In the genomic region with DNA sequence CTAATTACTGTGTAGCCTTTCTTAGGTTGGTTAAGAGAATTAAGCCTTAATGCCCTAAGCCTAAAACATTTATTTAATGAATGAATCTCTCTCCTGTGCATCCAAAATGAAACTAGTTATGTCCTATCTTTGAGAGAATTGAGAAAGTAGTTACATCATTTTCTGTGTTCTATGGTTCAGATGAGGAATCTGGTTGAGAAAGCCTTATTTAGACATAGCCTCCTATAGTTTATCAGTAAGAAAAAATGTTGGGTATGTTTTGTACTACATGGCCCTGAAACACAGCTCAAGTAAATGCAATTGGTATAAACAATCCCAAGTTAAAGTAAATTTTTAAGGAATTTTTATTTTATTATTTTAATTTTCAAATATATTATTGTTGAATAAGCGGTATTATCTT, we compare ENCODE assay signal across 21 cellular contexts. TPM values are rescaled to one million over a fixed set of nuclear protein-coding genes. Genes with fewer than 3 reads are reported as not detected.
DNase-seq lines count a peak whose midpoint lies in the region; ATAC-seq and TF ChIP-seq lines count a peak whose summit lies in the region.
"Had no signal": no experiment of that assay in that cellular context is flagged by ENCODE, and none has a peak within 500 bp of the region (broad histone marks: within the 10 kb centered on the region; RNA-seq: fewer than 3 reads in every experiment).

No MANE protein-coding gene starts in this region.

- no peaks in the 10 kb centered on the region for H3K4me1 ChIP-seq in GM23248 (ENCODE audit: insufficient read depth)
- peaks cover 10% of the 10 kb centered on the region for H3K4me1 ChIP-seq in smooth muscle cell (ENCODE audit: low read depth)
- H3K4me1 ChIP-seq: SJCRH30 had no signal

- DNase-seq in GM23248 (peak; percentile 34), amniotic epithelial cell (ENCODE audit: low read depth) (peak; percentile 86), fibroblast of peridontal ligament (ENCODE audit: extremely low read depth) (peak; percentile 46), smooth muscle cell (lab: John Stamatoyannopoulos, UW; ENCODE audit: unreplicated experiment) (no peak), coronary artery (ENCODE audit: low spot score) (no peak), NCI-H2081 treated with DMSO at 0.1 percent for 48 hours (lab: John Stamatoyannopoulos, UW) (no peak)
- DNase-seq: AML-193; C1 segment of cervical spinal cord; Calu3; CD8-positive, alpha-beta memory T cell; GDM1; HFFc6; NCI-H1092; NCI-H1436; NCI-H1930; NCI-H446 treated with DMSO at 0.1 percent for 48 hours; NCI-H526 treated with DMSO at 0.1 percent for 48 hours; OCI-M1; SJCRH30 had no signal

- H3K79me2 ChIP-seq in GM23248 (ENCODE audit: insufficient read depth): no peaks in the 10 kb centered on the region
- H3K79me2 ChIP-seq in smooth muscle cell (ENCODE audit: low read depth): no peaks in the 10 kb centered on the region

- no peak overlapping the region for H2AFZ ChIP-seq in GM23248
- H2AFZ ChIP-seq in smooth muscle cell (ENCODE audit: low read depth): peak overlapping the region; percentile 71

- no peaks in the 10 kb centered on the region for H3K9me3 ChIP-seq in GM23248 (ENCODE audit: low read depth)
- no peaks in the 10 kb centered on the region for H3K9me3 ChIP-seq in smooth muscle cell (replicated peaks; ENCODE audit: low read depth)
- H3K9me3 ChIP-seq: SJCRH30 had no signal

- no peaks in the 10 kb centered on the region for H3K36me3 ChIP-seq in GM23248 (ENCODE audit: low read depth)
- no peaks in the 10 kb centered on the region for H3K36me3 ChIP-seq in smooth muscle cell (ENCODE audit: low read depth)
- H3K36me3 ChIP-seq: SJCRH30 had no signal

- H4K20me1 ChIP-seq in GM23248 (ENCODE audit: insufficient read depth) (no peaks in the 10 kb centered on the region), smooth muscle cell (ENCODE audit: low read depth) (no peaks in the 10 kb centered on the region)

- no peak for ATAC-seq in HG03520 (IDR thresholded peaks at IDR 0.05; ENCODE audit: unreplicated experiment)
- ATAC-seq: K562 had no signal

- in situ Hi-C loops in GM23248 (cut with MboI): no loop called here

- H3K4me3 ChIP-seq in GM23248 (no peak overlapping the region), smooth muscle cell (peak overlapping the region; percentile 27), coronary artery (no peak overlapping the region)
- H3K4me3 ChIP-seq: K562, SJCRH30 had no signal

- 97 to 100% methylated on average over 1 of the region's 1 CpG for WGBS in GM23248 (ENCODE audit: low coverage in 1 of 2, low lambda C conversion rate in 2 of 2, missing lambda C conversion rate in 2 of 2), 2 experiments
- 100% methylated on average over 1 of the region's 1 CpG for WGBS in smooth muscle cell (ENCODE audit: low lambda C conversion rate)

- H3K4me2 ChIP-seq in GM23248 (ENCODE audit: unreplicated experiment) (no peak overlapping the region), smooth muscle cell (peak overlapping the region; percentile 82)

- no peaks in the 10 kb centered on the region for H3K9me2 ChIP-seq in GM23248 (ENCODE audit: insufficient read depth)

- H3F3A ChIP-seq in GM23248 (ENCODE audit: insufficient read depth) (no peaks in the 10 kb centered on the region), smooth muscle cell (ENCODE audit: low read depth) (no peaks in the 10 kb centered on the region)

- TF ChIP-seq CTCF in smooth muscle cell (IDR thresholded peaks at IDR 0.05; ENCODE audit: borderline replicate concordance, insufficient read depth, poor library complexity, severe bottlenecking): no peak
- no peak for TF ChIP-seq CTCF in coronary artery (IDR thresholded peaks at IDR 0.05)

- H3K27ac ChIP-seq in GM23248 (no peak overlapping the region), smooth muscle cell (ENCODE audit: low read depth) (peak overlapping the region; percentile 40), coronary artery (no peak overlapping the region)
- H3K27ac ChIP-seq: SJCRH30 had no signal

- H3K27me3 ChIP-seq in GM23248 (replicated peaks; ENCODE audit: insufficient read depth): no peaks in the 10 kb centered on the region
- peaks cover 31% of the 10 kb centered on the region for H3K27me3 ChIP-seq in smooth muscle cell (ENCODE audit: low read depth)
- H3K27me3 ChIP-seq: SJCRH30 had no signal

- H3K9ac ChIP-seq in GM23248 (no peak overlapping the region), smooth muscle cell (ENCODE audit: low read depth) (no peak overlapping the region)

RNA-seq across cellular contexts. Expression of a gene that starts 25.9 kb away (rescaled TPM):
- 4.1 and 4.8 TPM in 2 replicates for total RNA-seq in GM23248 (2014; rRNA removed; shearing (Covaris generic))
- polyA plus RNA-seq in GM23248 (2016; fragmentation: Nextera tagmentation; extraction: Ambion mirVana): 11.1 and 11.8 TPM in 2 replicates
- total RNA-seq in smooth muscle cell: 11.1 and 24.0 TPM in 2 replicates
- polyA plus RNA-seq in smooth muscle cell: 70.8 and 72.0 TPM in 2 replicates
- total RNA-seq: SJCRH30 had no signal

RNA-seq across cellular contexts. Expression of a gene that starts 35.0 kb away (rescaled TPM):
- 0.11 and 2.8 TPM in 2 replicates for total RNA-seq in GM23248 (2014; rRNA removed; shearing (Covaris generic))
- not detected in 2 replicates for polyA plus RNA-seq in GM23248 (2016; fragmentation: Nextera tagmentation; extraction: Ambion mirVana)
- 1.2 and 1.4 TPM in 2 replicates for total RNA-seq in smooth muscle cell
- polyA plus RNA-seq in smooth muscle cell: 0.15 and 0.95 TPM in 2 replicates

Comparison
In these comparisons a context has a peak if more than half of its experiments do, and no peak if none do; other contexts are left out.
1. DNase-seq: peak in GM23248 (single experiment), amniotic epithelial cell (single experiment) and fibroblast of peridontal ligament (single experiment); none in smooth muscle cell (single experiment), coronary artery (single experiment) and NCI-H2081 treated with DMSO at 0.1 percent for 48 hours (single experiment).